27 cellular contexts compared by ENCODE assay signal in genomic region chr22:35912668-35913067, GRCh38.
DNase-seq lines count a peak whose midpoint lies in the region; ATAC-seq and TF ChIP-seq lines count a peak whose summit lies in the region.
"Had no signal": no experiment of that assay in that cellular context is flagged by ENCODE, and none has a peak within 500 bp of the region (broad histone marks: within the 10 kb centered on the region; RNA-seq: fewer than 3 reads in every experiment).

No MANE protein-coding gene starts in this region.

- H4K20me1 ChIP-seq in GM23338 (replicated peaks; ENCODE audit: insufficient read depth): peaks cover 9% of the 10 kb centered on the region
- no peaks in the 10 kb centered on the region for H4K20me1 ChIP-seq in mammary epithelial cell (ENCODE audit: insufficient read depth, low read length)

- H3K36me3 ChIP-seq in left ventricle myocardium inferior (no peaks in the 10 kb centered on the region), esophagus muscularis mucosa (no peaks in the 10 kb centered on the region), prostate gland (no peaks in the 10 kb centered on the region), vagina (no peaks in the 10 kb centered on the region), GM23338 (ENCODE audit: insufficient read depth) (no peaks in the 10 kb centered on the region), mammary epithelial cell (ENCODE audit: insufficient read depth, low read length) (no peaks in the 10 kb centered on the region)
- H3K36me3 ChIP-seq: neural progenitor cell had no signal

- H3K79me2 ChIP-seq in GM23338 (replicated peaks; ENCODE audit: insufficient read depth) (peaks cover 85% of the 10 kb centered on the region), mammary epithelial cell (ENCODE audit: insufficient read depth, low read length) (peaks cover 89% of the 10 kb centered on the region)

- H3K4me3 ChIP-seq in left ventricle myocardium inferior: no peak overlapping the region
- H3K4me3 ChIP-seq in esophagus muscularis mucosa: no peak overlapping the region
- H3K4me3 ChIP-seq in prostate gland: no peak overlapping the region
- H3K4me3 ChIP-seq in vagina: no peak overlapping the region
- H3K4me3 ChIP-seq in GM23338: no peak overlapping the region
- H3K4me3 ChIP-seq in mammary epithelial cell (replicated peaks in 1 of 3; ENCODE audit: insufficient read depth in 1 of 3, low read depth in 2 of 3, low read length in 3 of 3): no peak overlapping the region
- H3K4me3 ChIP-seq: lung, neural progenitor cell, skin epidermis had no signal

- H3K4me2 ChIP-seq in GM23338: no peak overlapping the region
- H3K4me2 ChIP-seq in mammary epithelial cell (ENCODE audit: insufficient read depth, low read depth, low read length): no peak overlapping the region
- H3K4me2 ChIP-seq: neural progenitor cell had no signal

- peaks cover 84% of the 10 kb centered on the region for H3K4me1 ChIP-seq in left ventricle myocardium inferior
- peaks cover 60 to 87% (median 82%) of the 10 kb centered on the region in 4 donors for H3K4me1 ChIP-seq in esophagus muscularis mucosa
- peaks cover 17% of the 10 kb centered on the region for H3K4me1 ChIP-seq in prostate gland (replicated peaks)
- peaks cover 58% of the 10 kb centered on the region for H3K4me1 ChIP-seq in vagina
- H3K4me1 ChIP-seq in GM23338 (ENCODE audit: insufficient read depth): peaks cover 44% of the 10 kb centered on the region
- peaks cover 42% of the 10 kb centered on the region for H3K4me1 ChIP-seq in mammary epithelial cell (ENCODE audit: insufficient read depth, low read length)

- no peaks in the 10 kb centered on the region for H3K9me2 ChIP-seq in GM23338 (ENCODE audit: insufficient read depth)

- H3K27ac ChIP-seq in left ventricle myocardium inferior (replicated peaks) (peak overlapping the region; percentile 87), esophagus muscularis mucosa (replicated peaks in 1 of 4) (peak overlapping the region; percentile 28 to 82 (median 78)), prostate gland (peak overlapping the region; percentile 7 to 26), vagina (peak overlapping the region; percentile 76), GM23338 (ENCODE audit: low read depth) (no peak overlapping the region), mammary epithelial cell (ENCODE audit: insufficient read depth, low read depth, low read length) (no peak overlapping the region)
- H3K27ac ChIP-seq: neural progenitor cell had no signal

- H2AFZ ChIP-seq in GM23338 (no peak overlapping the region), mammary epithelial cell (ENCODE audit: low read depth, low read length) (no peak overlapping the region)
- H2AFZ ChIP-seq: neural progenitor cell had no signal

- H3K4me3 Mint-ChIP-seq in GM23338: no peak overlapping the region
- H3K4me3 Mint-ChIP-seq: activated B cell treated with CpG ODN at 0.5 μM for 24 hours; activated naive CD8-positive, alpha-beta T cell; immature natural killer cell; neural progenitor cell had no signal

- intact Hi-C loops in left ventricle myocardium inferior (cut with micrococcal nuclease) (no loop called here), cardiac septum (cut with DNase I) (loop anchor here (10.0 kb wide), 1 partner anchor 148 kb away; no protein-coding TSS in a partner anchor), esophagus muscularis mucosa (cut with DNase I) (loop anchor here (10.0 kb wide), 1 partner anchor 168 kb away; no protein-coding TSS in a partner anchor), prostate gland (cut with DNase I) (no loop called here), vagina (cut with DNase I) (no loop called here), mammary epithelial cell (cut with micrococcal nuclease) (loop anchor here (10.0 kb wide), 1 partner anchor 478 kb away; no protein-coding TSS in a partner anchor)

- H3K9me3 Mint-ChIP-seq in GM23338: no peaks in the 10 kb centered on the region
- H3K9me3 Mint-ChIP-seq: activated B cell treated with CpG ODN at 0.5 μM for 24 hours; activated T-helper 2 cell treated with anti-CD3 and anti-CD28 coated beads, Interferon-gamma antibody, Interleukin-2, Interleukin-4, amounts not matched to agents 10 μg/mL and 5 μg/mL and 100 μg/mL, durations not matched to agents 14 hours and 24 hours and 36 hours; neural progenitor cell had no signal

- peaks cover 5% of the 10 kb centered on the region for H3K27me3 Mint-ChIP-seq in GM23338 (ENCODE audit: insufficient read depth, low read depth, poor library complexity)
- H3K27me3 Mint-ChIP-seq: progenitor cell of endocrine pancreas had no signal

- H3F3A ChIP-seq in GM23338 (replicated peaks; ENCODE audit: low read depth): no peaks in the 10 kb centered on the region

- peaks cover 58% of the 10 kb centered on the region for H3K4me1 Mint-ChIP-seq in GM23338

- H3K27ac Mint-ChIP-seq in GM23338: no peak overlapping the region
- H3K27ac Mint-ChIP-seq: activated B cell treated with CpG ODN at 0.5 μM for 24 hours; activated naive CD8-positive, alpha-beta T cell; activated T-helper 2 cell treated with anti-CD3 and anti-CD28 coated beads, Interferon-gamma antibody, Interleukin-2, Interleukin-4, amounts not matched to agents 10 μg/mL and 5 μg/mL and 100 μg/mL, durations not matched to agents 14 hours and 24 hours and 36 hours; immature natural killer cell; neural progenitor cell; progenitor cell of endocrine pancreas had no signal

- TF ChIP-seq POLR2A in esophagus muscularis mucosa (IDR thresholded peaks at IDR 0.05; ENCODE audit: low read depth): no peak
- TF ChIP-seq POLR2A in prostate gland (IDR thresholded peaks at IDR 0.05): no peak
- TF ChIP-seq POLR2A in vagina (IDR thresholded peaks at IDR 0.05): no peak

- TF ChIP-seq CTCF in left ventricle myocardium inferior (IDR thresholded peaks at IDR 0.05; ENCODE audit: borderline replicate concordance) (no peak), esophagus muscularis mucosa (IDR thresholded peaks at IDR 0.05) (no peak), prostate gland (IDR thresholded peaks at IDR 0.05) (no peak), vagina (IDR thresholded peaks at IDR 0.05) (no peak), GM23338 (conservative IDR thresholded peaks at IDR 0.05; ENCODE audit: low read depth in 2 of 2) (no peak), mammary epithelial cell (conservative IDR thresholded peaks at IDR 0.05 in 1 of 2, IDR thresholded peaks at IDR 0.05 in 1 of 2; ENCODE audit: extremely low read depth in 1 of 2, insufficient read depth in 1 of 2, low read depth in 1 of 2, low read length in 2 of 2) (no peak)

- no TSS peak for BruUV-seq in mammary epithelial cell (replicated peaks; lab: Mats Ljungman, UMichigan)

- ATAC-seq in GM23338 (no peak), HG03520 (IDR thresholded peaks at IDR 0.05; ENCODE audit: unreplicated experiment) (no peak)

- no peak for DNase-seq in left ventricle myocardium inferior
- DNase-seq in cardiac septum (ENCODE audit: low spot score): no peak
- DNase-seq in esophagus muscularis mucosa (ENCODE audit: extremely low spot score): no peak
- DNase-seq in prostate gland (ENCODE audit: low spot score): no peak
- DNase-seq in vagina (ENCODE audit: extremely low spot score in 2 of 2): no peak
- no peak for DNase-seq in GM23338 (ENCODE audit: low spot score)
- DNase-seq in mammary epithelial cell: no peak
- DNase-seq: activated B cell treated with CpG ODN at 0.5 μM for 24 hours; activated CD8-positive, alpha-beta memory T cell treated with anti-CD3 and anti-CD28 coated beads, Interleukin-2, amount 50 U/mL, for 4 hours; cerebellar nuclear complex; COR-L47; H7; immature natural killer cell; NCI-H1092; NCI-H187 treated with DMSO at 0.1 percent for 48 hours; NCI-H2227 treated with DMSO at 0.1 percent for 48 hours; SHP77 treated with DMSO at 0.1 percent for 48 hours; stimulated activated CD4-positive, alpha-beta T cell treated with anti-CD3 and anti-CD28 coated beads, Interleukin-2, amount 100 ng/mL, for 24 hours; substantia nigra; T1000 had no signal

- CTCF ChIA-PET in mammary epithelial cell (lab: Charles Lee; ENCODE audit: low non-redundant PET): interaction anchor here (0.6 kb wide), 1 partner anchor 210 kb away, joined by 3 read pairs; no protein-coding TSS in a partner anchor

- in situ Hi-C loops in mammary epithelial cell (cut with MboI; ENCODE audit: low sequenced_read_pairs in 2 of 2): loop anchor here in 1 of 2 donors (25.0 kb wide), 1 partner anchor 275 kb away; the partner anchor contains the start of gene APOL6

- no peak overlapping the region for H3K9ac ChIP-seq in mammary epithelial cell (ENCODE audit: insufficient read depth, low read length)
- H3K9ac ChIP-seq: neural progenitor cell had no signal

- dilution Hi-C loops in mammary epithelial cell (cut with HindIII; ENCODE audit: low sequenced_read_pairs): no loop called here

- H3K27me3 ChIP-seq in left ventricle myocardium inferior (ENCODE audit: low read depth) (no peaks in the 10 kb centered on the region), esophagus muscularis mucosa (no peaks in the 10 kb centered on the region), prostate gland (replicated peaks; ENCODE audit: insufficient read depth) (no peaks in the 10 kb centered on the region), vagina (no peaks in the 10 kb centered on the region), GM23338 (ENCODE audit: insufficient read depth) (no peaks in the 10 kb centered on the region), mammary epithelial cell (ENCODE audit: insufficient read depth, low read length) (no peaks in the 10 kb centered on the region)
- H3K27me3 ChIP-seq: neural progenitor cell had no signal

- WGBS in esophagus muscularis mucosa: 60% methylated on average over 1 of the region's 1 CpG
- 22% methylated on average over 1 of the region's 1 CpG for WGBS in prostate gland
- WGBS in mammary epithelial cell (ENCODE audit: low coverage, missing lambda C conversion rate): 93% methylated on average over 1 of the region's 1 CpG

- no peaks in the 10 kb centered on the region for H3K9me3 ChIP-seq in left ventricle myocardium inferior (replicated peaks)
- H3K9me3 ChIP-seq in esophagus muscularis mucosa: no peaks in the 10 kb centered on the region
- no peaks in the 10 kb centered on the region for H3K9me3 ChIP-seq in prostate gland
- no peaks in the 10 kb centered on the region for H3K9me3 ChIP-seq in vagina
- no peaks in the 10 kb centered on the region for H3K9me3 ChIP-seq in mammary epithelial cell (replicated peaks; ENCODE audit: insufficient read depth, low read length)

- H3K36me3 Mint-ChIP-seq in GM23338 (ENCODE audit: low read depth): no peaks in the 10 kb centered on the region
- H3K36me3 Mint-ChIP-seq: activated naive CD8-positive, alpha-beta T cell; immature natural killer cell; neural progenitor cell had no signal

- TF ChIP-seq EP300 in esophagus muscularis mucosa (IDR thresholded peaks at IDR 0.05): no peak

TF ChIP-seq in GM23338, 12 proteins besides CTCF, POLR2A, EP300 and RAD21 (continues in another document):
- TF ChIP-seq NANOG (IDR thresholded peaks at IDR 0.05; ENCODE audit: borderline replicate concordance): no peak

Comparison
In these comparisons a context has a peak if more than half of its experiments do, and no peak if none do; other contexts are left out.
1. intact Hi-C loops: an anchor here in cardiac septum (10.0 kb wide), esophagus muscularis mucosa (10.0 kb wide) and mammary epithelial cell (10.0 kb wide); none called in left ventricle myocardium inferior, prostate gland and vagina.
2. H3K27ac ChIP-seq: peak in left ventricle myocardium inferior (single experiment), esophagus muscularis mucosa (4 of 4), prostate gland (2 of 2) and vagina (single experiment); none in GM23338 (single experiment) and mammary epithelial cell (single experiment).